ENCODE assay signal across 8 cellular contexts in genomic region chr7:102287082-102287464, GRCh38. TPM values are rescaled to one million over a fixed set of nuclear protein-coding genes. Genes with fewer than 3 reads are reported as not detected.
A peak's percentile ranks its signal among the peaks of the same experiment; 100 is the strongest.
DNase-seq lines count a peak whose midpoint lies in the region; ATAC-seq, FAIRE-seq and TF ChIP-seq lines count a peak whose summit lies in the region.

No MANE protein-coding gene starts in this region.

- no peaks in the 10 kb centered on the region for H4K20me1 ChIP-seq in endothelial cell of umbilical vein (replicated peaks; ENCODE audit: control insufficient read depth, extremely low read depth, insufficient read depth, low read length)
- peaks cover 12% of the 10 kb centered on the region for H4K20me1 ChIP-seq in osteoblast (ENCODE audit: insufficient read depth, low read length)

- POLR2A ChIA-PET in endothelial cell of umbilical vein (lab: Charles Lee) = no interaction called here

- H3K27me3 ChIP-seq in endothelial cell of umbilical vein (ENCODE audit: control insufficient read depth in 2 of 2, insufficient read depth in 2 of 2, low read length in 2 of 2) = peaks cover 0 to 5% of the 10 kb centered on the region in 2 experiments
- H3K27me3 ChIP-seq in osteoblast (ENCODE audit: insufficient read depth, low read length) = peaks cover 2% of the 10 kb centered on the region

- dilution Hi-C loops in endothelial cell of umbilical vein (cut with MboI; ENCODE audit: extremely low pct_ligation_motif_present, low sequenced_read_pairs) = no loop called here

- H3K79me2 ChIP-seq in endothelial cell of umbilical vein (ENCODE audit: control insufficient read depth, insufficient read depth, low read length) = no peaks in the 10 kb centered on the region
- no peaks in the 10 kb centered on the region for H3K79me2 ChIP-seq in osteoblast (ENCODE audit: insufficient read depth, low read length)

- TF ChIP-seq CTCF in NB4 (IDR thresholded peaks at IDR 0.05; ENCODE audit: low read depth, low read length) (no peak), endothelial cell of umbilical vein (IDR thresholded peaks at IDR 0.05; ENCODE audit: extremely low read depth in 1 of 2, insufficient read depth in 1 of 2, low read depth in 1 of 2, low read length in 2 of 2) (no peak), osteoblast (IDR thresholded peaks at IDR 0.05; ENCODE audit: extremely low read depth, low read depth, low read length) (no peak)

- H3K4me1 ChIP-seq in endothelial cell of umbilical vein (ENCODE audit: control insufficient read depth, extremely low read depth, insufficient read depth, low read length) (peaks cover 10% of the 10 kb centered on the region), osteoblast (ENCODE audit: insufficient read depth, low read length) (peaks cover 14% of the 10 kb centered on the region)

- FAIRE-seq in endothelial cell of umbilical vein (lab: Jason Lieb, UNC) = no peak

- intact Hi-C loops in endothelial cell of umbilical vein (cut with micrococcal nuclease) = no loop called here

- no peak for DNase-seq in NB4 (ENCODE audit: low read depth)
- DNase-seq in endothelial cell of umbilical vein (ENCODE audit: low read depth, low spot score) = peak; percentile 30
- DNase-seq in osteoblast (ENCODE audit: insufficient read length, low spot score, missing footprints) = no peak
- no peak for DNase-seq in DMS153 (lab: John Stamatoyannopoulos, UW)
- DNase-seq in MV-4-11 (lab: John Stamatoyannopoulos, UW) = no peak
- DNase-seq in CD1c-positive myeloid dendritic cell (ENCODE audit: extremely low spot score) = no peak

- H3K9me1 ChIP-seq in endothelial cell of umbilical vein (replicated peaks; ENCODE audit: control insufficient read depth, extremely low read depth, insufficient read depth, low read length) = no peaks in the 10 kb centered on the region

- no peaks in the 10 kb centered on the region for H3K9me3 ChIP-seq in endothelial cell of umbilical vein (replicated peaks; ENCODE audit: control insufficient read depth, insufficient read depth, low read length)
- H3K9me3 ChIP-seq in osteoblast (ENCODE audit: low read depth, low read length) = no peaks in the 10 kb centered on the region

- peak; percentile 8 for ATAC-seq in GM19455 (IDR thresholded peaks at IDR 0.05; ENCODE audit: unreplicated experiment)
- ATAC-seq in GM21786 (IDR thresholded peaks at IDR 0.05; ENCODE audit: unreplicated experiment) = no peak

- no TSS peak for BruUV-seq in endothelial cell of umbilical vein (replicated peaks; lab: Mats Ljungman, UMichigan)

- H3K4me2 ChIP-seq in endothelial cell of umbilical vein (ENCODE audit: insufficient read depth, low read length) (peak overlapping the region; percentile 75), osteoblast (ENCODE audit: insufficient read depth, low read length) (peak overlapping the region; percentile 94)

- CTCF ChIA-PET in endothelial cell of umbilical vein (lab: Charles Lee) = interaction anchor here (1.1 to 2.9 kb wide), 3 partner anchors 14 to 127 kb away, joined by 3 to 10 read pairs (median 3); no protein-coding TSS in a partner anchor

- H3K36me3 ChIP-seq in endothelial cell of umbilical vein (ENCODE audit: control insufficient read depth in 2 of 2, extremely low read depth in 1 of 2, insufficient read depth in 2 of 2, low read length in 2 of 2) = no peaks in the 10 kb centered on the region
- H3K36me3 ChIP-seq in osteoblast (ENCODE audit: insufficient read depth, low read length) = no peaks in the 10 kb centered on the region

- H3K9ac ChIP-seq in endothelial cell of umbilical vein (replicated peaks; ENCODE audit: extremely low read depth, insufficient read depth, low read length) = peak overlapping the region; percentile 44

- H3K27ac ChIP-seq in endothelial cell of umbilical vein (ENCODE audit: insufficient read depth, low read depth, low read length) (no peak overlapping the region), osteoblast (ENCODE audit: low read depth, low read length) (no peak overlapping the region)

- peak overlapping the region; percentile 96 for H2AFZ ChIP-seq in endothelial cell of umbilical vein (ENCODE audit: low read depth, low read length)
- H2AFZ ChIP-seq in osteoblast (ENCODE audit: low read length) = peak overlapping the region; percentile 84

- H3K4me3 ChIP-seq in NB4 (ENCODE audit: low read depth, low read length) (peak overlapping the region; percentile 62), endothelial cell of umbilical vein (replicated peaks in 1 of 3; ENCODE audit: insufficient read depth in 1 of 3, low read depth in 1 of 3, low read length in 3 of 3) (peak overlapping the region; percentile 44 to 72 (median 69)), osteoblast (ENCODE audit: insufficient read depth, low read length) (peak overlapping the region; percentile 79)

- no peak for TF ChIP-seq POLR2A in NB4 (IDR thresholded peaks at IDR 0.05; ENCODE audit: extremely low read depth, insufficient read length)
- TF ChIP-seq POLR2A in endothelial cell of umbilical vein (IDR thresholded peaks at IDR 0.05; ENCODE audit: low read depth, low read length) = no peak

TF ChIP-seq in endothelial cell of umbilical vein, 7 proteins besides CTCF, POLR2A, EP300 and RAD21:
- no peak for TF ChIP-seq EZH2 (IDR thresholded peaks at IDR 0.05; ENCODE audit: borderline replicate concordance, low read depth, low read length, severe bottlenecking)

RNA-seq across cellular contexts. Expression of gene SH2B2, which starts 0.4 kb away (rescaled TPM):
- total RNA-seq in endothelial cell of umbilical vein (0.25 and 0.73 TPM in 2 replicates), osteoblast (2.1 and 2.2 TPM in 2 replicates)
- polyA plus RNA-seq in endothelial cell of umbilical vein = 0.69 and 1.1 TPM in 2 replicates
- polyA plus RNA-seq in endothelial cell of umbilical vein (2011; cell fraction: cytosol; rRNA removed) = 0.35 and 0.51 TPM in 2 replicates
- polyA plus RNA-seq in endothelial cell of umbilical vein (2011; cell fraction: nucleus; rRNA removed) = 0.28 and 0.62 TPM in 2 replicates
- 0.95 and 1.0 TPM in 2 replicates for polyA plus RNA-seq in endothelial cell of umbilical vein (2012)
- polyA minus RNA-seq in endothelial cell of umbilical vein = 0.17 TPM in 1 of 2 replicates, not detected in the other
- 3.5 TPM for polyA minus RNA-seq in endothelial cell of umbilical vein (2011; cell fraction: cytosol; rRNA and poly(A)+ RNA removed)
- 0.19 and 0.82 TPM in 2 replicates for polyA minus RNA-seq in endothelial cell of umbilical vein (2011; cell fraction: nucleus; rRNA and poly(A)+ RNA removed)
